In genomic region chr17:17176341-17176740, GRCh38 we compare ENCODE assay signal across 17 cellular contexts. TPM values are rescaled to one million over a fixed set of nuclear protein-coding genes. Genes with fewer than 3 reads are reported as not detected.
DNase-seq lines count a peak whose midpoint lies in the region; ATAC-seq and TF ChIP-seq lines count a peak whose summit lies in the region.
"Had no signal": no experiment of that assay in that cellular context is flagged by ENCODE, and none has a peak within 500 bp of the region (broad histone marks: within the 10 kb centered on the region; RNA-seq: fewer than 3 reads in every experiment).

No MANE protein-coding gene starts in this region.

- no peaks in the 10 kb centered on the region for H3K27me3 ChIP-seq in esophagus squamous epithelium
- H3K27me3 ChIP-seq in endodermal cell (ENCODE audit: control insufficient read depth, insufficient read depth, low read length, poor library complexity, severe bottlenecking): no peaks in the 10 kb centered on the region
- H3K27me3 ChIP-seq: breast epithelium, dorsolateral prefrontal cortex, heart left ventricle had no signal

- H3K4me3 Mint-ChIP-seq in activated CD4-positive, alpha-beta T cell treated with anti-CD3 and anti-CD28 coated beads for 36 hours: peak overlapping the region; percentile 47
- H3K4me3 Mint-ChIP-seq in activated naive CD4-positive, alpha-beta T cell treated with anti-CD3 and anti-CD28 coated beads, Interleukin-2, amount 10 ng/mL, durations not matched to agents 7 days and 5 days: peak overlapping the region; percentile 73
- peak overlapping the region; percentile 28 to 83 (median 72) for H3K4me3 Mint-ChIP-seq in naive thymus-derived CD8-positive, alpha-beta T cell
- H3K4me3 Mint-ChIP-seq in endodermal cell: no peak overlapping the region
- H3K4me3 Mint-ChIP-seq: H9 had no signal

- intact Hi-C loops in activated CD4-positive, alpha-beta T cell treated with anti-CD3 and anti-CD28 coated beads for 36 hours (cut with DNase I, micrococcal nuclease): loop anchor here in 1 of 2 experiments (5.0 kb wide), 1 partner anchor 416 kb away; the partner anchor contains the start of gene PEMT
- intact Hi-C loops in esophagus squamous epithelium (cut with DNase I): no loop called here

- CTCF ChIA-PET in activated CD4-positive, alpha-beta T cell treated with anti-CD3 and anti-CD28 coated beads for 36 hours (lab: Charles Lee): interaction anchor here (1.3 kb wide), 1 partner anchor 35 kb away, joined by 5 read pairs; no protein-coding TSS in a partner anchor
- CTCF ChIA-PET in RWPE1 (lab: Yijun Ruan, JAX): no interaction called here
- CTCF ChIA-PET in activated naive CD4-positive, alpha-beta T cell treated with anti-CD3 and anti-CD28 coated beads, Interleukin-2, amount 10 ng/mL, durations not matched to agents 7 days and 5 days (lab: Charles Lee): interaction anchor here (1.5 to 2.5 kb wide), 2 partner anchors 21 to 35 kb away, joined by 5 to 6 read pairs; no protein-coding TSS in a partner anchor

- H3K36me3 ChIP-seq in esophagus squamous epithelium (peaks cover 26 to 100% (median 73%) of the 10 kb centered on the region in 3 donors), endodermal cell (ENCODE audit: control insufficient read depth, insufficient read depth, low read length) (peaks cover 69% of the 10 kb centered on the region)

- peak overlapping the region; percentile 85 for H3K27ac Mint-ChIP-seq in activated CD4-positive, alpha-beta T cell treated with anti-CD3 and anti-CD28 coated beads for 36 hours
- peak overlapping the region; percentile 97 for H3K27ac Mint-ChIP-seq in activated naive CD4-positive, alpha-beta T cell treated with anti-CD3 and anti-CD28 coated beads, Interleukin-2, amount 10 ng/mL, durations not matched to agents 7 days and 5 days
- H3K27ac Mint-ChIP-seq in naive thymus-derived CD8-positive, alpha-beta T cell: peak overlapping the region; percentile 91 to 100 (median 97)
- H3K27ac Mint-ChIP-seq in endodermal cell: no peak overlapping the region

- H3K27me3 Mint-ChIP-seq in activated CD4-positive, alpha-beta T cell treated with anti-CD3 and anti-CD28 coated beads for 36 hours: no peaks in the 10 kb centered on the region
- no peaks in the 10 kb centered on the region for H3K27me3 Mint-ChIP-seq in activated naive CD4-positive, alpha-beta T cell treated with anti-CD3 and anti-CD28 coated beads, Interleukin-2, amount 10 ng/mL, durations not matched to agents 7 days and 5 days
- H3K27me3 Mint-ChIP-seq in naive thymus-derived CD8-positive, alpha-beta T cell: no peaks in the 10 kb centered on the region
- H3K27me3 Mint-ChIP-seq in endodermal cell (ENCODE audit: insufficient read depth): no peaks in the 10 kb centered on the region

- H3K9me3 ChIP-seq in esophagus squamous epithelium: no peaks in the 10 kb centered on the region
- no peaks in the 10 kb centered on the region for H3K9me3 ChIP-seq in endodermal cell (ENCODE audit: control insufficient read depth, low read length)
- H3K9me3 ChIP-seq: breast epithelium, heart left ventricle had no signal

- no peak overlapping the region for H3K9ac ChIP-seq in endodermal cell (ENCODE audit: extremely low read depth, low read length, poor library complexity, severe bottlenecking)

- H3K4me1 Mint-ChIP-seq in activated CD4-positive, alpha-beta T cell treated with anti-CD3 and anti-CD28 coated beads for 36 hours: peaks cover 79% of the 10 kb centered on the region
- peaks cover 92% of the 10 kb centered on the region for H3K4me1 Mint-ChIP-seq in activated naive CD4-positive, alpha-beta T cell treated with anti-CD3 and anti-CD28 coated beads, Interleukin-2, amount 10 ng/mL, durations not matched to agents 7 days and 5 days
- H3K4me1 Mint-ChIP-seq in naive thymus-derived CD8-positive, alpha-beta T cell: peaks cover 28 to 88% (median 74%) of the 10 kb centered on the region in 4 donors
- peaks cover 5% of the 10 kb centered on the region for H3K4me1 Mint-ChIP-seq in endodermal cell

- peaks cover 0 to 42% (median 5%) of the 10 kb centered on the region in 3 donors for H3K4me1 ChIP-seq in esophagus squamous epithelium
- H3K4me1 ChIP-seq in endodermal cell (ENCODE audit: control insufficient read depth, insufficient read depth, low read length): no peaks in the 10 kb centered on the region
- H3K4me1 ChIP-seq: breast epithelium had no signal

- peaks cover 48% of the 10 kb centered on the region for H3K36me3 Mint-ChIP-seq in activated CD4-positive, alpha-beta T cell treated with anti-CD3 and anti-CD28 coated beads for 36 hours (ENCODE audit: low read depth)
- H3K36me3 Mint-ChIP-seq in activated naive CD4-positive, alpha-beta T cell treated with anti-CD3 and anti-CD28 coated beads, Interleukin-2, amount 10 ng/mL, durations not matched to agents 7 days and 5 days: peaks cover 75% of the 10 kb centered on the region
- H3K36me3 Mint-ChIP-seq in naive thymus-derived CD8-positive, alpha-beta T cell: peaks cover 0 to 60% (median 25%) of the 10 kb centered on the region in 3 donors
- peaks cover 62% of the 10 kb centered on the region for H3K36me3 Mint-ChIP-seq in endodermal cell (ENCODE audit: low read depth)

- TF ChIP-seq CTCF in RWPE1 (conservative IDR thresholded peaks at IDR 0.05; ENCODE audit: low read depth) (no peak), esophagus squamous epithelium (IDR thresholded peaks at IDR 0.05) (no peak), endodermal cell (conservative IDR thresholded peaks at IDR 0.05) (no peak)

- H3K9me3 Mint-ChIP-seq in activated CD4-positive, alpha-beta T cell treated with anti-CD3 and anti-CD28 coated beads for 36 hours (ENCODE audit: low read depth): no peaks in the 10 kb centered on the region
- H3K9me3 Mint-ChIP-seq in activated naive CD4-positive, alpha-beta T cell treated with anti-CD3 and anti-CD28 coated beads, Interleukin-2, amount 10 ng/mL, durations not matched to agents 7 days and 5 days: no peaks in the 10 kb centered on the region
- no peaks in the 10 kb centered on the region for H3K9me3 Mint-ChIP-seq in naive thymus-derived CD8-positive, alpha-beta T cell
- no peaks in the 10 kb centered on the region for H3K9me3 Mint-ChIP-seq in endodermal cell
- H3K9me3 Mint-ChIP-seq: H9 had no signal

- H3K27ac ChIP-seq in RWPE1: peak overlapping the region; percentile 88
- H3K27ac ChIP-seq in esophagus squamous epithelium: no peak overlapping the region
- H3K27ac ChIP-seq in endodermal cell (ENCODE audit: low read depth, low read length): no peak overlapping the region
- H3K27ac ChIP-seq: 22Rv1 had no signal

- WGBS in esophagus squamous epithelium, 2 donors: 97 to 100% methylated on average over 3 to 8 of the region's 12 CpGs
- WGBS in endodermal cell (ENCODE audit: insufficient coverage in 1 of 2, insufficient read length in 1 of 2), 2 experiments: 96 to 99% methylated on average over 12 of the region's 12 CpGs

- H3K4me3 ChIP-seq in esophagus squamous epithelium (no peak overlapping the region), endodermal cell (ENCODE audit: low read length) (no peak overlapping the region)
- H3K4me3 ChIP-seq: breast epithelium, dorsolateral prefrontal cortex, heart left ventricle, lung had no signal

- no peak for TF ChIP-seq POLR2A in esophagus squamous epithelium (IDR thresholded peaks at IDR 0.05)

- peak; percentile 34 for ATAC-seq in activated CD4-positive, alpha-beta T cell treated with anti-CD3 and anti-CD28 coated beads for 36 hours
- peak in 1 of 2 donors; percentile 14 for ATAC-seq in naive thymus-derived CD8-positive, alpha-beta T cell
- ATAC-seq: heart left ventricle had no signal

- peak; percentile 64 for DNase-seq in activated CD4-positive, alpha-beta T cell treated with anti-CD3 and anti-CD28 coated beads for 36 hours
- DNase-seq in activated CD4-positive, alpha-beta T cell treated with anti-CD3 and anti-CD28 coated beads for 48 hours: no peak
- no peak for DNase-seq in RWPE1 (ENCODE audit: low spot score)
- peak; percentile 66 for DNase-seq in activated naive CD4-positive, alpha-beta T cell treated with anti-CD3 and anti-CD28 coated beads, Interleukin-2, amount 10 ng/mL, durations not matched to agents 7 days and 5 days
- peak in 1 of 10 donors; percentile 9 for DNase-seq in naive thymus-derived CD8-positive, alpha-beta T cell
- no peak for DNase-seq in esophagus squamous epithelium (lab: John Stamatoyannopoulos, UW)
- no peak for DNase-seq in endodermal cell
- DNase-seq in RPMI8226: no peak
- DNase-seq: dorsolateral prefrontal cortex, H9, NCI-H1436 treated with DMSO at 0.1 percent for 48 hours, Right ventricle myocardium superior had no signal

- POLR2A ChIA-PET in activated CD4-positive, alpha-beta T cell treated with anti-CD3 and anti-CD28 coated beads for 36 hours (lab: Charles Lee): no interaction called here
- POLR2A ChIA-PET in RWPE1 (lab: Yijun Ruan, JAX; ENCODE audit: low non-redundant PET): no interaction called here
- POLR2A ChIA-PET in naive thymus-derived CD8-positive, alpha-beta T cell (lab: Charles Lee): interaction anchor here (0.7 to 1.8 kb wide), 7 partner anchors 23 to 129 kb away, joined by 3 to 8 read pairs (median 3); partner anchors contain the start of genes COPS3 and PLD6

RNA-seq across cellular contexts. Expression of gene PLD6, which starts 29.8 kb away (rescaled TPM):
- 1 to 10 TPM; 8.3 to 9.9 TPM for total RNA-seq in activated CD4-positive, alpha-beta T cell treated with anti-CD3 and anti-CD28 coated beads for 36 hours
- total RNA-seq in naive thymus-derived CD8-positive, alpha-beta T cell: 10 to 100 TPM; 12.2 to 13.1 TPM
- polyA plus RNA-seq in naive thymus-derived CD8-positive, alpha-beta T cell: 1 to 10 TPM; 6.6 to 9.8 (median 8.2) TPM
- total RNA-seq in esophagus squamous epithelium (1 to 10 TPM in 2 of 4 donors, under 1 TPM in 2; 0.45 to 1.9 (median 0.95) TPM), endodermal cell (1 to 10 TPM in 1 of 2 donors, under 1 TPM in 1; 0.42 to 1.5 TPM)
- 1.6 TPM for polyA plus RNA-seq in endodermal cell (2013, experiment 1 of 2)
- 1.5 TPM for polyA plus RNA-seq in endodermal cell (2013, experiment 2 of 2)
- total RNA-seq: HT1080 had no signal

Comparison
In these comparisons a context has a peak if more than half of its experiments do, and no peak if none do; other contexts are left out.
1. DNase-seq: peak in activated CD4-positive, alpha-beta T cell treated with anti-CD3 and anti-CD28 coated beads for 36 hours (single experiment) and activated naive CD4-positive, alpha-beta T cell treated with anti-CD3 and anti-CD28 coated beads, Interleukin-2, amount 10 ng/mL, durations not matched to agents 7 days and 5 days (single experiment); none in activated CD4-positive, alpha-beta T cell treated with anti-CD3 and anti-CD28 coated beads for 48 hours (single experiment), RWPE1 (single experiment), esophagus squamous epithelium (single experiment), endodermal cell (single experiment) and RPMI8226 (single experiment).